Comparison of ENCODE assay signal across 2 cellular contexts in the genomic region with DNA sequence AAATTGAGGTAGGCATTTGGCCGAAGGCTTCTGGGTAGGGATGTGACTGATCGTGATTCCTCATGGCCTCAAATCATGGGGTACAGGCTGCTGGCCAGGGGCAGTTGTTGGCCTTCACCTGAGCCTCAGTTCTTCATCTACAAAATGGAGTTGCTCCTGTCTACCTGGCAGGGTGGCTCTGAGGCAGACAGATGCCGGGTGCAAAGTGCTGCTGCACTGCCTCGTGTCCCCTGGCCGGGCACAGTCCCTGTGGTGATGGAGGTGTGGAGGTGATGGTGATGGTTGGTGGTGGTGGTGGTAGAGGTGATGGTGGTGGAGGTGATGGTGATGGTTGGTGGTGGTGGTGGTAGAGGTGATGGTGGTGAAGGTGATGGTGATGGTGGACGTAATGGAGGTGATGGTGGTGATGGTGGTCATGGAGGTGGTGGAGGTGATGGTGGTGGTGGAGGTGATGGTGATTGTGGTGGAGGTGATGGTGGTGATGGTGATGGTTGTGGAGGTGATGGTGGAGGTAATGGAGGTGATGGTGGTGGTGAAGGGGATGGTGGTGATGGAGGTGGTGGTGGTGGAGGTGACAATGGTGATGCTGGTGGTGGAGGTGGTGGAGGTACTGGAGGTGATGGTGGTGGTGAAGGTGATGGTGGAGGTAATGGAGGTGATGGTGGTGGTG.
TF ChIP-seq lines count a peak whose summit lies in the region.

No MANE protein-coding gene starts in this region.

TF ChIP-seq in IMR-90, 13 proteins besides CTCF, POLR2A, EP300 and RAD21:
- TF ChIP-seq MXI1 (IDR thresholded peaks at IDR 0.05; ENCODE audit: borderline replicate concordance, low read depth, low read length) (no peak), MAFK (IDR thresholded peaks at IDR 0.05; ENCODE audit: low read depth, low read length) (no peak), RCOR1 (IDR thresholded peaks at IDR 0.05; ENCODE audit: insufficient replicate concordance, low read length) (no peak), CHD1 (IDR thresholded peaks at IDR 0.05; ENCODE audit: low read depth, low read length) (no peak), NFE2L2 (IDR thresholded peaks at IDR 0.05; ENCODE audit: low read depth, low read length) (no peak), BHLHE40 (IDR thresholded peaks at IDR 0.05; ENCODE audit: low read depth, low read length) (no peak), MAZ (IDR thresholded peaks at IDR 0.05; ENCODE audit: borderline replicate concordance, low read depth, low read length) (no peak), SMC3 (IDR thresholded peaks at IDR 0.05; ENCODE audit: low read depth, low read length) (no peak), CEBPB (IDR thresholded peaks at IDR 0.05; ENCODE audit: low read depth, low read length) (no peak), RFX5 (IDR thresholded peaks at IDR 0.05; ENCODE audit: low read depth, low read length) (no peak)
- TF ChIP-seq, protein P1, sequence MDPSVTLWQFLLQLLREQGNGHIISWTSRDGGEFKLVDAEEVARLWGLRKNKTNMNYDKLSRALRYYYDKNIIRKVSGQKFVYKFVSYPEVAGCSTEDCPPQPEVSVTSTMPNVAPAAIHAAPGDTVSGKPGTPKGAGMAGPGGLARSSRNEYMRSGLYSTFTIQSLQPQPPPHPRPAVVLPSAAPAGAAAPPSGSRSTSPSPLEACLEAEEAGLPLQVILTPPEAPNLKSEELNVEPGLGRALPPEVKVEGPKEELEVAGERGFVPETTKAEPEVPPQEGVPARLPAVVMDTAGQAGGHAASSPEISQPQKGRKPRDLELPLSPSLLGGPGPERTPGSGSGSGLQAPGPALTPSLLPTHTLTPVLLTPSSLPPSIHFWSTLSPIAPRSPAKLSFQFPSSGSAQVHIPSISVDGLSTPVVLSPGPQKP (IDR thresholded peaks at IDR 0.05; ENCODE audit: borderline replicate concordance, low read depth, low read length), result no peak
- TF ChIP-seq, protein P2, sequence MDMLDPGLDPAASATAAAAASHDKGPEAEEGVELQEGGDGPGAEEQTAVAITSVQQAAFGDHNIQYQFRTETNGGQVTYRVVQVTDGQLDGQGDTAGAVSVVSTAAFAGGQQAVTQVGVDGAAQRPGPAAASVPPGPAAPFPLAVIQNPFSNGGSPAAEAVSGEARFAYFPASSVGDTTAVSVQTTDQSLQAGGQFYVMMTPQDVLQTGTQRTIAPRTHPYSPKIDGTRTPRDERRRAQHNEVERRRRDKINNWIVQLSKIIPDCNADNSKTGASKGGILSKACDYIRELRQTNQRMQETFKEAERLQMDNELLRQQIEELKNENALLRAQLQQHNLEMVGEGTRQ (IDR thresholded peaks at IDR 0.05; ENCODE audit: low read depth, low read length), result no peak

TF ChIP-seq in K562, 482 proteins besides CTCF, POLR2A, EP300 and RAD21:
- TF ChIP-seq ZNF24 (IDR thresholded peaks at IDR 0.05), result no peak
- TF ChIP-seq, protein P3, sequence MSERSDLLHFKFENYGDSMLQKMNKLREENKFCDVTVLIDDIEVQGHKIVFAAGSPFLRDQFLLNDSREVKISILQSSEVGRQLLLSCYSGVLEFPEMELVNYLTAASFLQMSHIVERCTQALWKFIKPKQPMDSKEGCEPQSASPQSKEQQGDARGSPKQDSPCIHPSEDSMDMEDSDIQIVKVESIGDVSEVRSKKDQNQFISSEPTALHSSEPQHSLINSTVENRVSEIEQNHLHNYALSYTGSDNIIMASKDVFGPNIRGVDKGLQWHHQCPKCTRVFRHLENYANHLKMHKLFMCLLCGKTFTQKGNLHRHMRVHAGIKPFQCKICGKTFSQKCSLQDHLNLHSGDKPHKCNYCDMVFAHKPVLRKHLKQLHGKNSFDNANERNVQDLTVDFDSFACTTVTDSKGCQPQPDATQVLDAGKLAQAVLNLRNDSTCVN (CRISPR knock-in tag; IDR thresholded peaks at IDR 0.05), result 0 out of 2 replicates have a peak, but pooled peaks have one; percentile 14
